In the genomic region with DNA sequence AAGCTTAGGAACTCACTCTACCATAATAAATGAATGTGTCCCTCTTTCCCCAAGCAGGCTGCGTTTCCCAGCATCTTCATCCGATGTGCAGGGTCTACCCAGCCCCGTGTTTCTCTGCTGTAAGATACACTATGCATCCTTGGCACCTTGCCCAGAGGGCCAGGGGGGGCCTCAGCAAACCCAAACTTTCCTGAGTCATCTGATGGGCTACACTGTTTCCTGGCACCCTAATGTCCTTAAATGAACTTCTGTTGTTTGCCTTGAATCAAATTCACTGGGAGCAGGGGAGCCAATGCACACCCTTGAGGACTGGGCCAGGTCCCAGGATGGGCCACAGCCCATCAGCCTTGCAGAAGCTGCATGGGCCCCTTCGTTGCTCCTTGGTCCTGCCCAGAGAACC, we compare ENCODE assay signal across 19 cellular contexts.
"Had no signal": no experiment of that assay in that cellular context is flagged by ENCODE, and none has a peak within 500 bp of the region (broad histone marks: within the 10 kb centered on the region; RNA-seq: fewer than 3 reads in every experiment).

No MANE protein-coding gene starts in this region.

- DNase-seq: activated CD4-positive, alpha-beta T cell treated with anti-CD3 and anti-CD28 coated beads, Interleukin-2, amount 50 U/mL, for 1 hour; activated CD4-positive, CD25-positive, alpha-beta regulatory T cell treated with anti-CD3 and anti-CD28 coated beads, Interleukin-2, amount 50 U/mL, for 72 hours; activated CD8-positive, alpha-beta memory T cell treated with anti-CD3 and anti-CD28 coated beads, Interleukin-2, amount 50 U/mL, for 4 hours; activated naive CD4-positive, alpha-beta T cell treated with anti-CD3 and anti-CD28 coated beads, Interleukin-2, amount 10 ng/mL, durations not matched to agents 7 days and 5 days; activated naive CD8-positive, alpha-beta T cell treated with anti-CD3 and anti-CD28 coated beads, Interleukin-2, amount 50 U/mL, for 24 hours; activated T-cell treated with anti-CD3 and anti-CD28 coated beads, Interleukin-2, amount 50 U/mL, for 4 hours; anterior cingulate cortex; central memory CD4-positive, alpha-beta T cell; dorsolateral prefrontal cortex; foreskin keratinocyte; hippocampal formation; left colon; lower lobe of right lung; naive thymus-derived CD8-positive, alpha-beta T cell; stimulated activated CD4-positive, alpha-beta T cell treated with anti-CD3 and anti-CD28 coated beads, Interleukin-12 subunit alpha, Interleukin-12 subunit beta, amount 100 ng/mL, for 4 hours; stimulated activated CD4-positive, alpha-beta T cell treated with anti-CD3 and anti-CD28 coated beads, Interleukin-1b, Interleukin-23, amount 100 ng/mL, for 48 hours; stimulated activated CD8-positive, alpha-beta memory T cell treated with anti-CD3 and anti-CD28 coated beads, Interleukin-4, amount 100 ng/mL, for 48 hours; stimulated activated naive CD4-positive, alpha-beta T cell; upper lobe of right lung had no signal

- ATAC-seq: activated naive CD8-positive, alpha-beta T cell treated with anti-CD3 and anti-CD28 coated beads, Interleukin-2, amount 50 U/mL, for 24 hours; activated T-cell treated with anti-CD3 and anti-CD28 coated beads, Interleukin-2, amount 50 U/mL, for 4 hours; foreskin keratinocyte; left colon; lower lobe of right lung; naive thymus-derived CD8-positive, alpha-beta T cell; upper lobe of right lung had no signal
